In the genomic region with DNA sequence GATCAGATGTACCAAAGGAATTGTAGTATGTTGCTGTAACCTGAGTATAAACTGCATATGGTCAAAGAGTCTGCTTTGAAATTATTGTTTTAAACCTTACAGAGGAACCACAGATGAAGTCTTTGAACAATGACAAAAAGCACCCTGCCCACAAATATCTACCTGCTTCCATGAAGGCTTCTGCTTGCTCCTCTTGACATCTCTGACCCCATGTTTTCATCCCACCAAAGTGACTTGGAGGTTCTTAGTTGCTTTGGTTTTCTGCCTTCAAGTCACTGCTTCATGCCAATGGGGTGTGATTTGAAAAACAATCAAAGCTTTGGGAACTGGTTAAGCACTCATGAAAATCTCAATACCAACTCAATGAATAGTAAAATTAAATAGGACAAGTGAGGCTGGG, we compare ENCODE assay signal across 27 cellular contexts.
"Had no signal": no experiment of that assay in that cellular context is flagged by ENCODE, and none has a peak within 500 bp of the region (broad histone marks: within the 10 kb centered on the region; RNA-seq: fewer than 3 reads in every experiment).

No MANE protein-coding gene starts in this region.

- H3K27me3 ChIP-seq: neural progenitor cell, neutrophil, ovary, right atrium auricular region, stomach, testis, thyroid gland, transverse colon, upper lobe of right lung had no signal

- H3K27ac Mint-ChIP-seq: naive thymus-derived CD8-positive, alpha-beta T cell; nephron progenitor cell; neural progenitor cell; progenitor cell of endocrine pancreas; stimulated activated naive B cell treated with anti-CD40 and anti-IgM and Interleukin-4, amounts not matched to agents 10 μg/mL and 1 μg/mL and 100 μg/mL, for 72 hours had no signal

- H3K4me3 Mint-ChIP-seq: naive thymus-derived CD8-positive, alpha-beta T cell; nephron progenitor cell; neural progenitor cell; stimulated activated naive B cell treated with anti-CD40 and anti-IgM and Interleukin-4, amounts not matched to agents 10 μg/mL and 1 μg/mL and 100 μg/mL, for 72 hours had no signal

- H3K27me3 Mint-ChIP-seq: progenitor cell of endocrine pancreas had no signal

- H3K9me3 Mint-ChIP-seq: neural progenitor cell had no signal

- H3K27ac ChIP-seq: left ventricle myocardium inferior, neural progenitor cell, neutrophil, ovary, right atrium auricular region, skin epidermis, stomach, testis, thyroid gland, transverse colon, upper lobe of right lung had no signal

- H3K4me1 ChIP-seq: neural progenitor cell, stomach, testis, thyroid gland, transverse colon, upper lobe of right lung had no signal

- H3K36me3 Mint-ChIP-seq: naive thymus-derived CD8-positive, alpha-beta T cell; neural progenitor cell; stimulated activated naive B cell treated with anti-CD40 and anti-IgM and Interleukin-4, amounts not matched to agents 10 μg/mL and 1 μg/mL and 100 μg/mL, for 72 hours had no signal

- H3K9me3 ChIP-seq: left ventricle myocardium inferior, mucosa of descending colon, neutrophil, ovary, right atrium auricular region, stomach, testis, thyroid gland, transverse colon, upper lobe of right lung had no signal

- ATAC-seq: mucosa of descending colon; naive thymus-derived CD8-positive, alpha-beta T cell; sciatic nerve; stimulated activated naive B cell treated with anti-CD40 and anti-IgM and Interleukin-4, amounts not matched to agents 10 μg/mL and 1 μg/mL and 100 μg/mL, for 72 hours; stimulated activated naive CD8-positive, alpha-beta T cell treated with anti-CD3 and anti-CD28 coated beads, Interleukin-15, Interleukin-2, amounts not matched to agents 100 U/mL and 50 U/mL, for 24 hours; upper lobe of right lung had no signal

- H2AFZ ChIP-seq: neural progenitor cell had no signal

- H3K36me3 ChIP-seq: left ventricle myocardium inferior, neural progenitor cell, neutrophil, ovary, right atrium auricular region, stomach, thyroid gland, transverse colon, upper lobe of right lung had no signal

- H3K4me2 ChIP-seq: neural progenitor cell had no signal

- H3K4me1 Mint-ChIP-seq: stimulated activated naive B cell treated with anti-CD40 and anti-IgM and Interleukin-4, amounts not matched to agents 10 μg/mL and 1 μg/mL and 100 μg/mL, for 72 hours had no signal

- H3K4me3 ChIP-seq: left ventricle myocardium inferior, lung, mucosa of descending colon, neural progenitor cell, ovary, right atrium auricular region, skin epidermis, stomach, testis, thyroid gland, transverse colon, upper lobe of right lung had no signal

- DNase-seq: islet precursor cell; left ventricle myocardium inferior; mesendoderm; midbrain; mucosa of descending colon; naive thymus-derived CD8-positive, alpha-beta T cell; nephron progenitor cell; occipital lobe; ovary; stimulated activated CD4-positive, alpha-beta T cell treated with anti-CD3 and anti-CD28 coated beads, Interleukin-12 subunit alpha, Interleukin-12 subunit beta, amount 100 ng/mL, for 4 hours; stimulated activated CD4-positive, alpha-beta T cell treated with anti-CD3 and anti-CD28 coated beads, Interleukin-15, amount 100 ng/mL, for 24 hours; stimulated activated CD4-positive, alpha-beta T cell treated with anti-CD3 and anti-CD28 coated beads, Interleukin-2, amount 100 ng/mL, for 24 hours; stimulated activated CD4-positive, alpha-beta T cell treated with anti-CD3 and anti-CD28 coated beads, Interleukin-4, amount 100 ng/mL, for 1 hour; stimulated activated naive B cell treated with anti-CD40 and anti-IgM and Interleukin-4, amounts not matched to agents 10 μg/mL and 1 μg/mL and 100 μg/mL, for 72 hours; stimulated activated naive CD8-positive, alpha-beta T cell treated with anti-CD3 and anti-CD28 coated beads, Interleukin-15, Interleukin-2, amounts not matched to agents 100 U/mL and 50 U/mL, for 24 hours; stomach; testis; thyroid gland; transverse colon; upper lobe of right lung had no signal
